Comparison of ENCODE assay signal across 7 cellular contexts in genomic region chr3:15398731-15399133, GRCh38. TPM values are rescaled to one million over a fixed set of nuclear protein-coding genes. Genes with fewer than 3 reads are reported as not detected.
DNase-seq lines count a peak whose midpoint lies in the region; ATAC-seq and TF ChIP-seq lines count a peak whose summit lies in the region.
"Not testable (repeated sequence)": the region's sequence is repeated elsewhere in the genome, so short reads cannot be mapped to it uniquely, and the experiment has no call there.

No MANE protein-coding gene starts in this region.

- H3K27me3 Mint-ChIP-seq in memory B cell: not testable (repeated sequence)

- ATAC-seq in memory B cell (ENCODE audit: low read depth): peak; percentile 45

- peaks cover 17% of the 10 kb centered on the region for H3K4me1 Mint-ChIP-seq in memory B cell

- H3K4me3 ChIP-seq in H7 (ENCODE audit: insufficient read depth, low read depth, low read length); adrenal gland: not testable (repeated sequence)

- not testable (repeated sequence) for H3K9me3 Mint-ChIP-seq in memory B cell

- not testable (repeated sequence) for H3K4me1 ChIP-seq in adrenal gland (replicated peaks in 1 of 2)

- not testable (repeated sequence) for H3K4me3 Mint-ChIP-seq in memory B cell

- TF ChIP-seq POLR2A in adrenal gland (IDR thresholded peaks at IDR 0.05): not testable (repeated sequence)

- not testable (repeated sequence) for H3K27ac Mint-ChIP-seq in memory B cell

- not testable (repeated sequence) for H3K27ac ChIP-seq in adrenal gland

- peak in 4 of 6 experiments; percentile 22 to 61 (median 38) for TF ChIP-seq CTCF in adrenal gland (IDR thresholded peaks at IDR 0.05)

- not testable (repeated sequence) for H3K36me3 ChIP-seq in H7 (replicated peaks; ENCODE audit: control insufficient read depth, insufficient read depth, low read length); adrenal gland (replicated peaks in 1 of 2)

- intact Hi-C loops in adrenal gland (cut with DNase I): not testable (repeated sequence)

- DNase-seq in Daoy (ENCODE audit: low read depth): peak; percentile 30
- DNase-seq in H7: peak; percentile 31
- peak; percentile 1 for DNase-seq in NCI-H1105 treated with DMSO at 0.1 percent for 48 hours (lab: John Stamatoyannopoulos, UW)
- peak; percentile 50 for DNase-seq in RPMI7951 (ENCODE audit: low read depth)
- not testable (repeated sequence) for DNase-seq in adrenal gland
- peak; percentile 27 for DNase-seq in fibroblast of peridontal ligament (ENCODE audit: extremely low read depth)
- peak in 1 of 2 donors; percentile 51 for DNase-seq in memory B cell (ENCODE audit: low spot score in 2 of 2)

- not testable (repeated sequence) for H3K27me3 ChIP-seq in H7 (ENCODE audit: control insufficient read depth, insufficient read depth, low read length); adrenal gland

- H3K9me3 ChIP-seq in adrenal gland (replicated peaks in 1 of 3): not testable (repeated sequence)

- not testable (repeated sequence) for H3K36me3 Mint-ChIP-seq in memory B cell

- WGBS in adrenal gland, 4 donors: 66 to 94% (median 85%) methylated on average over 3 of the region's 3 CpGs

RNA-seq across cellular contexts. Expression of gene METTL6, which starts 28.6 kb away (rescaled TPM):
- 29.3 and 37.2 TPM in 2 replicates for total RNA-seq in Daoy (2014; rRNA removed; shearing (Covaris generic))
- total RNA-seq in H7 (2014; rRNA removed; shearing (Covaris generic)): 13.3 and 14.0 TPM in 2 replicates
- total RNA-seq in RPMI7951 (2014; rRNA removed; shearing (Covaris generic)): 43.3 and 48.1 TPM in 2 replicates
- 10 to 100 TPM in 6 of 8 donors, 1 to 10 TPM in 2; 6.8 to 34.2 (median 13.1) TPM for total RNA-seq in adrenal gland
- 10 to 100 TPM in 1 of 3 donors, 1 to 10 TPM in 2; 6.2 to 16.9 (median 8.4) TPM for polyA plus RNA-seq in adrenal gland

RNA-seq across cellular contexts. Expression of gene EAF1, which starts 28.7 kb away (rescaled TPM):
- 18.2 and 20.8 TPM in 2 replicates for total RNA-seq in Daoy (2014; rRNA removed; shearing (Covaris generic))
- total RNA-seq in H7 (2014; rRNA removed; shearing (Covaris generic)): 25.7 and 31.2 TPM in 2 replicates
- total RNA-seq in RPMI7951 (2014; rRNA removed; shearing (Covaris generic)): 26.0 and 27.6 TPM in 2 replicates
- total RNA-seq in adrenal gland: 10 to 100 TPM; 11.8 to 30.6 (median 20.7) TPM
- 10 to 100 TPM in 1 of 3 donors, 1 to 10 TPM in 2; 2.6 to 22.5 (median 4.6) TPM for polyA plus RNA-seq in adrenal gland
